In the genomic region with DNA sequence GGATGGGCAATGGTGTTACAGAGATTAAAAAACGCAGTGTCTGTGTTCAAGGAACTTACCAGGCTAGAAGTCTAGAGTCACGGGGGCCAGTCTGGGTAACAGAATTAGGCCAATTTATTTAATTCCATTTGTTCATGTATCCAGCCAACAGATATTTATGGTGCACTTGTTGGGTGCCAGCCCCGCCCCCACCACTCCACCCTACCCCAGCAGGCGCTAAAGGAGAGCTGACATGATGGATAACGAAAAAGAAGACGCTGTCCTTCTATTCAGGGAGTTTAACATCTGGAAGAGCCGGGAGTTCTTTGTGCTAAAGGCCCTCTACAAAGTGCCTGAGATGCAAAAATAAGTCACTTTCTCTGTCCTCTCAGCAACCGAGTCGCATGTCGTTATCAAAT, we compare ENCODE assay signal across 8 cellular contexts. TPM values are rescaled to one million over a fixed set of nuclear protein-coding genes. Genes with fewer than 3 reads are reported as not detected.
DNase-seq lines count a peak whose midpoint lies in the region; ATAC-seq and TF ChIP-seq lines count a peak whose summit lies in the region.

No MANE protein-coding gene starts in this region.

- TF ChIP-seq POLR2A in uterus (IDR thresholded peaks at IDR 0.05) = no peak

- peak overlapping the region; percentile 22 for H3K9ac ChIP-seq in mesendoderm (ENCODE audit: low read length)

- no peak overlapping the region for H2BK15ac ChIP-seq in mesendoderm (replicated peaks; ENCODE audit: low read depth)

- H3K9me3 ChIP-seq in cardiac muscle cell (ENCODE audit: low read depth) (no peaks in the 10 kb centered on the region), uterus (no peaks in the 10 kb centered on the region)

- no peaks in the 10 kb centered on the region for H3K79me2 ChIP-seq in mesendoderm (ENCODE audit: control insufficient read depth, insufficient read depth, low read length)

- H2BK120ac ChIP-seq in mesendoderm (ENCODE audit: low read depth, low read length) = no peak overlapping the region

- H3K27ac ChIP-seq in cardiac muscle cell = peak overlapping the region; percentile 35
- no peak overlapping the region for H3K27ac ChIP-seq in brain microvascular endothelial cell
- no peak overlapping the region for H3K27ac ChIP-seq in mesendoderm (ENCODE audit: low read depth, low read length)
- H3K27ac ChIP-seq in uterus = peak overlapping the region; percentile 93 to 95

- TF ChIP-seq CTCF in cardiac muscle cell (IDR thresholded peaks at IDR 0.05; ENCODE audit: low read depth, low read length) = no peak
- TF ChIP-seq CTCF in brain microvascular endothelial cell (IDR thresholded peaks at IDR 0.05; ENCODE audit: low read depth, low read length, missing control alignments) = no peak
- TF ChIP-seq CTCF in uterus (IDR thresholded peaks at IDR 0.05) = no peak

- in situ Hi-C loops in brain microvascular endothelial cell (cut with HindIII; ENCODE audit: low pct_ligation_motif_present, low sequenced_read_pairs) = no loop called here

- no peak overlapping the region for H4K5ac ChIP-seq in mesendoderm (ENCODE audit: low read length)

- no peaks in the 10 kb centered on the region for H3K79me1 ChIP-seq in mesendoderm (ENCODE audit: low read length)

- DNase-seq in cardiac muscle cell (ENCODE audit: low read depth in 1 of 2, low spot score in 1 of 2) = no peak
- no peak for DNase-seq in Right ventricle myocardium inferior (ENCODE audit: missing footprints)
- DNase-seq in brain microvascular endothelial cell = no peak
- no peak for DNase-seq in mesendoderm
- DNase-seq in uterus = no peak
- DNase-seq in putamen (ENCODE audit: low spot score) = no peak

- ATAC-seq in Right ventricle myocardium inferior = no peak
- ATAC-seq in HG02678 (IDR thresholded peaks at IDR 0.05; ENCODE audit: unreplicated experiment) = no peak
- ATAC-seq in GM19463 (IDR thresholded peaks at IDR 0.05; ENCODE audit: unreplicated experiment) = no peak

- H3K4me3 ChIP-seq in cardiac muscle cell = peak overlapping the region; percentile 82
- H3K4me3 ChIP-seq in brain microvascular endothelial cell (ENCODE audit: low read depth, low read length) = peak overlapping the region; percentile 82
- H3K4me3 ChIP-seq in mesendoderm (ENCODE audit: low read length) = no peak overlapping the region
- peak overlapping the region; percentile 87 to 98 for H3K4me3 ChIP-seq in uterus

- peaks cover 85% of the 10 kb centered on the region for H3K27me3 ChIP-seq in cardiac muscle cell
- H3K27me3 ChIP-seq in brain microvascular endothelial cell (replicated peaks) = peaks cover 9% of the 10 kb centered on the region
- H3K27me3 ChIP-seq in mesendoderm (ENCODE audit: insufficient read depth, low read length, poor library complexity) = peaks cover 27% of the 10 kb centered on the region
- H3K27me3 ChIP-seq in uterus = no peaks in the 10 kb centered on the region

- no peak overlapping the region for H2BK5ac ChIP-seq in mesendoderm (ENCODE audit: low read length)

- H3K4me1 ChIP-seq in cardiac muscle cell (ENCODE audit: low read depth) = peaks cover 5% of the 10 kb centered on the region
- H3K4me1 ChIP-seq in mesendoderm (ENCODE audit: control insufficient read depth, low read depth, low read length) = peaks cover 3% of the 10 kb centered on the region
- peaks cover 0 to 5% of the 10 kb centered on the region in 2 donors for H3K4me1 ChIP-seq in uterus

- H2AK5ac ChIP-seq in mesendoderm (ENCODE audit: low read length) = no peak overlapping the region

- no peak overlapping the region for H4K8ac ChIP-seq in mesendoderm (ENCODE audit: low read depth, low read length)

- no CpG with 5 or more reads among the region's 10 CpGs for WGBS in mesendoderm (ENCODE audit: extremely low coverage, insufficient coverage, low lambda C conversion rate)

- no peak overlapping the region for H3K4ac ChIP-seq in mesendoderm (ENCODE audit: low read depth, low read length)

- intact Hi-C loops in Right ventricle myocardium inferior (cut with DNase I) (loop anchor here (2.0 kb wide), 1 partner anchor 68 kb away; no protein-coding TSS in a partner anchor), uterus (cut with DNase I; ENCODE audit: low total_unique reads) (no loop called here)

- no peak overlapping the region for H3K56ac ChIP-seq in mesendoderm (ENCODE audit: low read length)

- H3K18ac ChIP-seq in mesendoderm (ENCODE audit: low read length) = no peak overlapping the region

- H3K4me2 ChIP-seq in mesendoderm (ENCODE audit: low read length) = peak overlapping the region; percentile 94

- no peak overlapping the region for H3K23ac ChIP-seq in mesendoderm (ENCODE audit: low read length)

- no peaks in the 10 kb centered on the region for H3K36me3 ChIP-seq in cardiac muscle cell
- no peaks in the 10 kb centered on the region for H3K36me3 ChIP-seq in brain microvascular endothelial cell (replicated peaks)
- no peaks in the 10 kb centered on the region for H3K36me3 ChIP-seq in mesendoderm (ENCODE audit: control insufficient read depth, insufficient read depth, low read length)
- no peaks in the 10 kb centered on the region for H3K36me3 ChIP-seq in uterus

RNA-seq across cellular contexts. Expression of a gene that starts 1.1 kb away (rescaled TPM):
- 3.9 and 8.9 TPM in 2 replicates for total RNA-seq in cardiac muscle cell
- polyA plus RNA-seq in cardiac muscle cell = 4.0 and 12.4 TPM in 2 replicates
- 9.5 TPM for total RNA-seq in Right ventricle myocardium inferior
- polyA plus RNA-seq in mesendoderm (2013, experiment 1 of 2) = 6.2 TPM
- 5.2 TPM for polyA plus RNA-seq in mesendoderm (2013, experiment 2 of 2)
- 100 to 1,000 TPM in 1 of 4 donors, 10 to 100 TPM in 3; 15.8 to 125 (median 24.4) TPM for total RNA-seq in uterus

Comparison
In these comparisons a context has a peak if more than half of its experiments do, and no peak if none do; other contexts are left out.
1. H3K27ac ChIP-seq: peak in cardiac muscle cell (single experiment) and uterus (2 of 2); none in brain microvascular endothelial cell (single experiment) and mesendoderm (single experiment).